1 cellular context compared by ENCODE assay signal in genomic region chr1:8439015-8439702, GRCh38.
A peak's percentile ranks its signal among the peaks of the same experiment; 100 is the strongest.
TF ChIP-seq lines count a peak whose summit lies in the region.

No MANE protein-coding gene starts in this region.

TF ChIP-seq in HEK293, 187 proteins besides CTCF, POLR2A, EP300 and RAD21 (continued from another document):
- TF ChIP-seq ZSCAN5A (tag by site-specific recombination; IDR thresholded peaks at IDR 0.05) (0 out of 2 replicates have a peak, but pooled peaks have one; percentile 30), ZNF362 (tag by site-specific recombination; IDR thresholded peaks at IDR 0.05) (no peak), GLIS1 (tag by site-specific recombination; IDR thresholded peaks at IDR 0.05) (peak; percentile 89), SP3 (tag by site-specific recombination; IDR thresholded peaks at IDR 0.05) (no peak; the same call in 1 of the 2 replicates), ZNF777 (tag by site-specific recombination; IDR thresholded peaks at IDR 0.05; ENCODE audit: borderline replicate concordance) (no peak)
TF ChIP-seq in HEK293: peak in this region for 77.
